In the genomic region with DNA sequence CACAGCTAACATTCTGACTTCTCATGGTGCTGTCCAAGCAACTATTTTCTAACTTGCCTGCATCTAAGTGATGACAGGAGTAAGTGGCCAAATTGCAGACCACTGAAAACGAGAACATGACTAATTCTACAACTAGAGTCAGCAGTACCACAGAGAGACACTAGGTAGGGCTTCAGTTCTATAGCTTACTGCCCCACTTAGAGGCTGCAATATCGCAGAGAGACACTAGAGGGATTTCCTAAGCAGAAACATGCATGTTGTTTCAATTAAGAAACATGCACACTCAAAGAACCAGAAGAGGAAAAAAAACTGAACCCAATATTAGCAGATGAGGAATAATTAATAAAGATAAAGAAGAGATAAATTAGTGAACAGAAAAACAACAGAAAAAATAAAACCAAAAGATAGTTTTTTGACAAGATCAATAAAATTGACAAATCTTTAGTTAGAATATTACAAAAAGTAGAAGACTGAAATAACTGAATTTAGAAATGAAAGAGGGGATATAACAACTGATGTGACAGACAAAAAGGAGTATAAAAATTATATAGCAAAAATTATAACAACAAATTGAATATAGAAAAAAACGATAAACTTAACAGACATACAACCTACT, we compare ENCODE assay signal across 8 cellular contexts.
DNase-seq lines count a peak whose midpoint lies in the region; ATAC-seq, FAIRE-seq and TF ChIP-seq lines count a peak whose summit lies in the region.

No MANE protein-coding gene starts in this region.

- no peak overlapping the region for H3K27ac Mint-ChIP-seq in activated naive CD4-positive, alpha-beta T cell treated with anti-CD3 and anti-CD28 coated beads for 36 hours

- WGBS in lung, 2 donors: 30 to 35% methylated on average over 3 of the region's 3 CpGs

- H3K27ac ChIP-seq in coronary artery: no peak overlapping the region
- H3K27ac ChIP-seq in lung (ENCODE audit: low read depth in 1 of 2, low read length in 1 of 2): no peak overlapping the region

- peak; percentile 100 for ATAC-seq in HG02870 (IDR thresholded peaks at IDR 0.05; ENCODE audit: unreplicated experiment)
- peak; percentile 90 for ATAC-seq in lung (ENCODE audit: insufficient read depth, low FRiP score)

- no peaks in the 10 kb centered on the region for H3K9me3 ChIP-seq in lung (ENCODE audit: control insufficient read depth in 2 of 2, insufficient read depth in 1 of 2, low read length in 1 of 2)

- intact Hi-C loops in activated naive CD4-positive, alpha-beta T cell treated with anti-CD3 and anti-CD28 coated beads for 36 hours (cut with micrococcal nuclease): no loop called here

- H3K4me1 Mint-ChIP-seq in activated naive CD4-positive, alpha-beta T cell treated with anti-CD3 and anti-CD28 coated beads for 36 hours (ENCODE audit: low read depth): no peaks in the 10 kb centered on the region

- CTCF ChIA-PET in activated naive CD4-positive, alpha-beta T cell treated with anti-CD3 and anti-CD28 coated beads for 36 hours (lab: Charles Lee): interaction anchor here (0.6 to 0.7 kb wide), 2 partner anchors 432 to 1401 kb away, joined by 3 to 5 read pairs; no protein-coding TSS in a partner anchor

- H3K36me3 ChIP-seq in lung (ENCODE audit: control insufficient read depth in 2 of 2, insufficient read depth in 2 of 2, low read length in 2 of 2): no peaks in the 10 kb centered on the region

- H3K4me3 ChIP-seq in coronary artery (no peak overlapping the region), lung (no peak overlapping the region)

- peak; percentile 43 for TF ChIP-seq CTCF in coronary artery (IDR thresholded peaks at IDR 0.05)
- TF ChIP-seq CTCF in lung (IDR thresholded peaks at IDR 0.05; ENCODE audit: control extremely low read depth, extremely low read depth): peak; percentile 68

- no peak for TF ChIP-seq POLR2A in erythroblast (IDR thresholded peaks at IDR 0.05; ENCODE audit: low read length)

- DNase-seq in activated naive CD4-positive, alpha-beta T cell treated with anti-CD3 and anti-CD28 coated beads for 36 hours: peak; percentile 49
- DNase-seq in activated naive CD4-positive, alpha-beta T cell treated with Interleukin-2 at 50 U/mL for 16 hours: no peak
- DNase-seq in RPMI7951 (ENCODE audit: low read depth): peak; percentile 78
- no peak for DNase-seq in coronary artery (ENCODE audit: low spot score)
- DNase-seq in lung (ENCODE audit: low spot score): peak; percentile 74
- DNase-seq in urothelium cell line (ENCODE audit: low spot score): peak; percentile 20
- no peak for DNase-seq in erythroblast (lab: John Stamatoyannopoulos, UW)

- H3K9me3 Mint-ChIP-seq in activated naive CD4-positive, alpha-beta T cell treated with anti-CD3 and anti-CD28 coated beads for 36 hours: no peaks in the 10 kb centered on the region

- no peak for FAIRE-seq in urothelium cell line (lab: Jason Lieb, UNC)

- H3K4me1 ChIP-seq in lung (ENCODE audit: control insufficient read depth in 2 of 2, insufficient read depth in 2 of 2, low read length in 2 of 2): no peaks in the 10 kb centered on the region

- H3K36me3 Mint-ChIP-seq in activated naive CD4-positive, alpha-beta T cell treated with anti-CD3 and anti-CD28 coated beads for 36 hours (ENCODE audit: low read depth): no peaks in the 10 kb centered on the region

- H3K4me3 Mint-ChIP-seq in activated naive CD4-positive, alpha-beta T cell treated with anti-CD3 and anti-CD28 coated beads for 36 hours: no peak overlapping the region

- no peaks in the 10 kb centered on the region for H3K27me3 Mint-ChIP-seq in activated naive CD4-positive, alpha-beta T cell treated with anti-CD3 and anti-CD28 coated beads for 36 hours (ENCODE audit: low read depth)

- H3K27me3 ChIP-seq in lung (ENCODE audit: control insufficient read depth, insufficient read depth): no peaks in the 10 kb centered on the region

Comparison
In these comparisons a context has a peak if more than half of its experiments do, and no peak if none do; other contexts are left out.
1. DNase-seq: peak in activated naive CD4-positive, alpha-beta T cell treated with anti-CD3 and anti-CD28 coated beads for 36 hours (single experiment), RPMI7951 (single experiment), lung (single experiment) and urothelium cell line (single experiment); none in activated naive CD4-positive, alpha-beta T cell treated with Interleukin-2 at 50 U/mL for 16 hours (single experiment), coronary artery (single experiment) and erythroblast (0 of 2).